ENCODE assay signal across 11 cellular contexts in genomic region chr9:123364241-123364824, GRCh38. TPM values are rescaled to one million over a fixed set of nuclear protein-coding genes. Genes with fewer than 3 reads are reported as not detected.
DNase-seq lines count a peak whose midpoint lies in the region; ATAC-seq, FAIRE-seq and TF ChIP-seq lines count a peak whose summit lies in the region.
"Had no signal": no experiment of that assay in that cellular context is flagged by ENCODE, and none has a peak within 500 bp of the region (broad histone marks: within the 10 kb centered on the region; RNA-seq: fewer than 3 reads in every experiment).

No MANE protein-coding gene starts in this region.

- no peak for ATAC-seq in GM19452 (IDR thresholded peaks at IDR 0.05; ENCODE audit: unreplicated experiment)

- peak overlapping the region; percentile 90 for H3K27ac ChIP-seq in layer of hippocampus (ENCODE audit: low read depth, low read length)
- H3K27ac ChIP-seq: colonic mucosa, VCaP had no signal

- FAIRE-seq in GM19239 (lab: Jason Lieb, UNC), result no peak

- H3K27me3 ChIP-seq in layer of hippocampus (ENCODE audit: control insufficient read depth, insufficient read depth, low read length), result no peaks in the 10 kb centered on the region
- H3K27me3 ChIP-seq: colonic mucosa had no signal

- no peak overlapping the region for H3K4me3 ChIP-seq in cardiac fibroblast (replicated peaks in 1 of 2; ENCODE audit: low read depth in 2 of 2, low read length in 2 of 2)
- H3K4me3 ChIP-seq: colonic mucosa had no signal

- no peak for TF ChIP-seq CTCF in cardiac fibroblast (IDR thresholded peaks at IDR 0.05; ENCODE audit: low read depth, low read length)

- DNase-seq in HT1080 (ENCODE audit: low read depth) (peak; percentile 54), cardiac fibroblast (ENCODE audit: low read depth in 2 of 2) (peak; percentile 36 to 73), stromal cell of bone marrow (ENCODE audit: low read depth) (peak; percentile 16), cerebellar cortex (ENCODE audit: low spot score) (no peak), GM19239 (ENCODE audit: insufficient read length, low spot score) (no peak)
- DNase-seq: colonic mucosa, DMS79 treated with DMSO at 0.1 percent for 48 hours, NCI-H2081 had no signal

RNA-seq across cellular contexts. Expression of gene CRB2, which starts 8.3 kb away (rescaled TPM):
- total RNA-seq in HT1080 (2014; rRNA removed; shearing (Covaris generic)), result not detected in 2 replicates
- not detected in 2 replicates for polyA plus RNA-seq in HT1080 (2015; cell fraction: cytosol; rRNA removed)
- 0.05 TPM in 1 of 2 replicates, not detected in the other for polyA plus RNA-seq in HT1080 (2015; cell fraction: nucleus; rRNA removed)

Comparison
In these comparisons a context has a peak if more than half of its experiments do, and no peak if none do; other contexts are left out.
1. DNase-seq: peak in HT1080 (single experiment), cardiac fibroblast (2 of 2) and stromal cell of bone marrow (single experiment); none in cerebellar cortex (single experiment) and GM19239 (single experiment).